ENCODE assay signal across 8 cellular contexts in the genomic region with DNA sequence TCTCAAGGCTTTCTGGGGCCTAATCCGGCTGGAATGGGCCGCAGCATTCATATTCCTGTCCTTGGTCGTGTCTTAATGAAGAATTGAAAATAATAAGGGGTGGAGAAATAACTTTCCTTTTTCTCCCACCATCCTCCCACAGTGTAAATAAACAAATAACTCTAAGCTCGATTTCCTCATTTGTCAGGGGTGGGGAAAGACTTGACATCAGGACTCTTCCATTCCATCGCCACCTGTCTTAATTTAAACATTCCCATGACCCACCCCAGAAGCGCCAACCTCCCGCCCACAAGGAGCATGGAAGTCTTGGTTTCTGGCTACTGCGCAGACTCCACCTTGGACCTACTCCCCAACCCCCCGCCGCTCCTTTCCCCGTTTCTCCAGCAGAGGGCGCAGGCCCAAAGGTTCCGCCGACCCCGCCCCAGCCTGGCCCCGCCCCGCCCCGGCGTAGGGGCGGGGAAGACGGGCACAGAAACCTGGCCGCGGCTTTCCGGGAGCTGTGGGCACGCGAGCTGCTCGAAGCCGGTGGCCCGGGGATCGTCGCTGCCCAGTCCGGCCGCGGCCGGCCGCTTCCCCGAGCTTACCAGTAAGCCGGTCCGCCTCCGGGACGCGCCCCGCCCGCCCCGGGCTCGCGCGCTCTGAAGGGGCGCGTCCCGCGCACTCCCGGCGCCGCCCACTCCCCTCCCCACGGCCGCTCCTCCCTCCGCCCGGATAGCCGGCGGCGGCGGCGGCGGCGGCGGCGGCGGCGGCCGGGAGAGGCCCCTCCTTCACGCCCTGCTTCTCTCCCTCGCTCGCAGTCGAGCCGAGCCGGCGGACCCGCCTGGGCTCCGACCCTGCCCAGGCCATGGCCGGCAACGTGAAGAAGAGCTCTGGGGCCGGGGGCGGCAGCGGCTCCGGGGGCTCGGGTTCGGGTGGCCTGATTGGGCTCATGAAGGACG. TPM values are rescaled to one million over a fixed set of nuclear protein-coding genes. Genes with fewer than 3 reads are reported as not detected.
DNase-seq lines count a peak whose midpoint lies in the region; ATAC-seq and TF ChIP-seq lines count a peak whose summit lies in the region.

Gene CBL (plus strand): TSS at position 766 of the 938 bp plus-strand sequence. CDS start 79 bp downstream, at position 845.

- H3K9me3 Mint-ChIP-seq in activated CD4-positive, alpha-beta memory T cell treated with anti-CD3 and anti-CD28 coated beads for 36 hours: no peaks in the 10 kb centered on the region

- H3K36me3 Mint-ChIP-seq in activated CD4-positive, alpha-beta memory T cell treated with anti-CD3 and anti-CD28 coated beads for 36 hours: peaks cover 2% of the 10 kb centered on the region

- H3K4me3 ChIP-seq in duodenal mucosa (ENCODE audit: low read depth in 1 of 2, low read length in 2 of 2) (peak within 1 kb of the TSS; percentile 88 to 89), lower leg skin (ENCODE audit: low read depth, poor library complexity, severe bottlenecking) (peak within 1 kb of the TSS; percentile 99)

- no peak for TF ChIP-seq POLR2A in lower leg skin (IDR thresholded peaks at IDR 0.05)

- ATAC-seq in GM19372 (IDR thresholded peaks at IDR 0.05; ENCODE audit: low read depth, unreplicated experiment): peak; percentile 72
- ATAC-seq in HG03558 (IDR thresholded peaks at IDR 0.05; ENCODE audit: extremely low read depth, unreplicated experiment): peak; percentile 38

- CTCF ChIA-PET in activated CD4-positive, alpha-beta memory T cell treated with anti-CD3 and anti-CD28 coated beads for 36 hours (lab: Charles Lee): interaction anchor here (0.6 to 3.5 kb wide), 46 partner anchors 9 to 175 kb away, joined by 3 to 62 read pairs (median 4); partner anchors contain the start of genes ABCG4, C2CD2L, HYOU1 and MCAM

- H3K27me3 Mint-ChIP-seq in activated CD4-positive, alpha-beta memory T cell treated with anti-CD3 and anti-CD28 coated beads for 36 hours: no peaks in the 10 kb centered on the region

- intact Hi-C loops in activated CD4-positive, alpha-beta memory T cell treated with anti-CD3 and anti-CD28 coated beads for 36 hours (cut with micrococcal nuclease): loop anchor here (1.0 to 2.0 kb wide), 3 partner anchors 12 to 117 kb away; no protein-coding TSS in a partner anchor
- intact Hi-C loops in lower leg skin (cut with DNase I; ENCODE audit: low total_unique reads): loop anchor here (10.0 kb wide), 1 partner anchor 119 kb away; no protein-coding TSS in a partner anchor

- peak within 1 kb of the TSS; percentile 85 for H3K27ac Mint-ChIP-seq in activated CD4-positive, alpha-beta memory T cell treated with anti-CD3 and anti-CD28 coated beads for 36 hours

- DNase-seq in CD1c-positive myeloid dendritic cell (ENCODE audit: extremely low spot score) (peak; percentile 96), NCI-H774 (lab: John Stamatoyannopoulos, UW) (peak; percentile 93), lower leg skin (ENCODE audit: low spot score in 2 of 2) (peak; percentile 94 to 99)
- peak; percentile 98 for DNase-seq in activated CD4-positive, alpha-beta memory T cell treated with anti-CD3 and anti-CD28 coated beads for 36 hours
- peak; percentile 91 to 98 for DNase-seq in stimulated activated CD4-positive, alpha-beta T cell treated with anti-CD3 and anti-CD28 coated beads, Interleukin-4, amount 100 ng/mL, for 4 hours

- 0% methylated on average over 22 to 26 of the region's 89 CpGs for WGBS in lower leg skin, 2 donors

- POLR2A ChIA-PET in activated CD4-positive, alpha-beta memory T cell treated with anti-CD3 and anti-CD28 coated beads for 36 hours (lab: Charles Lee): interaction anchor here (0.7 to 1.9 kb wide), 14 partner anchors 12 to 138 kb away, joined by 3 to 6 read pairs (median 4); partner anchors contain the start of genes C2CD2L and VPS11

- no peak for TF ChIP-seq CTCF in lower leg skin (IDR thresholded peaks at IDR 0.05)

- H3K4me3 Mint-ChIP-seq in activated CD4-positive, alpha-beta memory T cell treated with anti-CD3 and anti-CD28 coated beads for 36 hours: peak within 1 kb of the TSS; percentile 91

- no peaks in the 10 kb centered on the region for H3K9me3 ChIP-seq in duodenal mucosa (ENCODE audit: control insufficient read depth in 1 of 2, low read length in 2 of 2)

- H3K4me1 ChIP-seq in duodenal mucosa (ENCODE audit: control insufficient read depth in 1 of 2, insufficient read depth in 2 of 2, low read length in 2 of 2): peaks cover 14 to 19% of the 10 kb centered on the region in 2 donors

- H3K36me3 ChIP-seq in duodenal mucosa (ENCODE audit: control insufficient read depth in 1 of 2, insufficient read depth in 2 of 2, low read length in 2 of 2): no peaks in the 10 kb centered on the region

- H3K27ac ChIP-seq in duodenal mucosa (ENCODE audit: low read depth, low read length): peak within 1 kb of the TSS; percentile 96

- peaks cover 25% of the 10 kb centered on the region for H3K4me1 Mint-ChIP-seq in activated CD4-positive, alpha-beta memory T cell treated with anti-CD3 and anti-CD28 coated beads for 36 hours (ENCODE audit: low read depth)

- no peaks in the 10 kb centered on the region for H3K27me3 ChIP-seq in duodenal mucosa (ENCODE audit: control insufficient read depth in 1 of 2, insufficient read depth in 2 of 2, low read length in 2 of 2)

- peak within 1 kb of the TSS; percentile 66 to 68 for H3K9ac ChIP-seq in duodenal mucosa (ENCODE audit: low read depth in 1 of 2, low read length in 2 of 2)

RNA-seq across cellular contexts. Expression of gene CBL, which starts in this region (rescaled TPM):
- 10 to 100 TPM; 30.8 to 31.2 TPM for total RNA-seq in activated CD4-positive, alpha-beta memory T cell treated with anti-CD3 and anti-CD28 coated beads for 36 hours
- 10 to 100 TPM; 11.7 to 14.6 (median 14.0) TPM for total RNA-seq in lower leg skin

Comparison
In these comparisons a context has a peak if more than half of its experiments do, and no peak if none do; other contexts are left out.
1. Peak in every context shown above with its lines: DNase-seq, ATAC-seq, H3K4me3 ChIP-seq and H3K27ac ChIP-seq.